In the genomic region with DNA sequence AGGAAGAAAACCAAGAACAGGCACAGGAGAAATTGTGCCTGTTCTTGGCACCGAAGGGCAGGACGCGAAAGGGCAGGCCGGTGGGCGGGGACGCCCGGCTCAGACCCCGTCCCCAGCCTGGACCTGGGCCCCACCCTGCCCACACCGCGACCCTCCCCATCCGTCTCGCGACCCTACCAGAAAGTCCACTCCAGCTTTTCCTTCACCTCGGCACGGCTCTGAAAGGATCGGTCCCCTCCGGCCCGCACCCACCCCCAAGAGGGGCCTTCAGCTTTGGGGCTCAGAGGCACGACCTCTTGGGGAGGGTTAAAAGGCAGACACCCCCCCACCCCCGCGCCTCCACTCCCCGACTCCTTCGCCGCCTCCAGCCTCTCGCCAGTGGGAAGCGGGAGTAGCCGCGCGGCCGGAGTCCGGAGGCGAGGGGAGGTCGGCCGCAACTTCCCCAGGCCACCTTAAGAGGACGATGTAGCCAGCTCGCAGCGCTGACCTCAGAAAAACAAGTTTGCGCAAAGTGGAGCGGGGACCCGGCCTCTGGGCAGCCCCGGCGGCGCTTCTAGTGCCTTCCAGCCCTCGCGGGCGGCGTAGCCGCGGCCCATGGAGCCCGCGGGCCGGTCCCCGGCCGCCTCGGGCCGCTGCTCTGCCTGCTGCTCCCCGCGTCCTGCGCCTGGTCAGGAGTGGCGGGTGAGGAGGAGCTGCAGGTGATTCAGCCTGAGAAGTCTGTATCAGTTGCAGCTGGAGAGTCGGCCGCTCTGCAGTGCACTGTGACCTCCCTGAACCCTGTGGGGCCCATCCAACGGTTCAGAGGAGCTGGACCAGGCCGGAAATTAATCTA, we compare ENCODE assay signal across 11 cellular contexts. TPM values are rescaled to one million over a fixed set of nuclear protein-coding genes. Genes with fewer than 3 reads are reported as not detected.
DNase-seq lines count a peak whose midpoint lies in the region; ATAC-seq and TF ChIP-seq lines count a peak whose summit lies in the region.
"Had no signal": no experiment of that assay in that cellular context is flagged by ENCODE, and none has a peak within 500 bp of the region (broad histone marks: within the 10 kb centered on the region; RNA-seq: fewer than 3 reads in every experiment).

No MANE protein-coding gene starts in this region.

- H3K36me3 ChIP-seq in neural cell (ENCODE audit: insufficient read depth, low read length) = no peaks in the 10 kb centered on the region

- H3K4me3 ChIP-seq in neural cell (ENCODE audit: low read length) = peak overlapping the region; percentile 31

- no peaks in the 10 kb centered on the region for H3K9me3 ChIP-seq in neural cell (ENCODE audit: low read length)

- H3K9me2 ChIP-seq in neural cell (ENCODE audit: insufficient read depth, low read length) = no peaks in the 10 kb centered on the region

- intact Hi-C loops in Right ventricle myocardium superior (cut with DNase I) (no loop called here), cardiac septum (cut with DNase I) (no loop called here)

- TF ChIP-seq EP300 in neural cell (conservative IDR thresholded peaks at IDR 0.05; ENCODE audit: poor library complexity, severe bottlenecking) = no peak

- no peaks in the 10 kb centered on the region for H3F3A ChIP-seq in neural cell (ENCODE audit: insufficient read depth, low read length, poor library complexity, severe bottlenecking)

- H3K27ac ChIP-seq in neural cell (ENCODE audit: low read length) = no peak overlapping the region

- ATAC-seq in Right ventricle myocardium superior (ENCODE audit: poor library complexity) = no peak
- ATAC-seq in GM19397 (IDR thresholded peaks at IDR 0.05; ENCODE audit: unreplicated experiment) = no peak
- ATAC-seq in HG03469 (IDR thresholded peaks at IDR 0.05; ENCODE audit: unreplicated experiment) = no peak
- no peak for ATAC-seq in GM21723 (IDR thresholded peaks at IDR 0.05; ENCODE audit: unreplicated experiment)

- no peak overlapping the region for H3K4me2 ChIP-seq in neural cell (ENCODE audit: low read length)

- DNase-seq in Right ventricle myocardium superior (peak; percentile 5), cardiac septum (ENCODE audit: low spot score) (no peak), glomerular visceral epithelial cell (ENCODE audit: extremely low spot score) (peak; percentile 8), NCI-H226 (no peak)
- DNase-seq: activated naive CD8-positive, alpha-beta T cell treated with anti-CD3 and anti-CD28 coated beads, Interleukin-2, amount 10 ng/mL, durations not matched to agents 7 days and 5 days; NCI-H2081 treated with DMSO at 0.1 percent for 48 hours had no signal

- H3K27me3 ChIP-seq in neural cell (ENCODE audit: insufficient read depth, low read depth, low read length) = peaks cover 18% of the 10 kb centered on the region

- H4K20me1 ChIP-seq in neural cell (ENCODE audit: insufficient read depth) = no peaks in the 10 kb centered on the region

- no peak for TF ChIP-seq RAD21 in neural cell (conservative IDR thresholded peaks at IDR 0.05)

- no peak overlapping the region for H2AFZ ChIP-seq in neural cell (ENCODE audit: low read depth, low read length)

- no peaks in the 10 kb centered on the region for H3K79me2 ChIP-seq in neural cell (replicated peaks; ENCODE audit: insufficient read depth, low read length)

- H3K9ac ChIP-seq in neural cell (ENCODE audit: low read length) = no peak overlapping the region

- no peak for TF ChIP-seq CTCF in neural cell (IDR thresholded peaks at IDR 0.05; ENCODE audit: poor library complexity, severe bottlenecking)

TF ChIP-seq in neural cell, 6 proteins besides CTCF, POLR2A, EP300 and RAD21:
- TF ChIP-seq, protein P1, sequence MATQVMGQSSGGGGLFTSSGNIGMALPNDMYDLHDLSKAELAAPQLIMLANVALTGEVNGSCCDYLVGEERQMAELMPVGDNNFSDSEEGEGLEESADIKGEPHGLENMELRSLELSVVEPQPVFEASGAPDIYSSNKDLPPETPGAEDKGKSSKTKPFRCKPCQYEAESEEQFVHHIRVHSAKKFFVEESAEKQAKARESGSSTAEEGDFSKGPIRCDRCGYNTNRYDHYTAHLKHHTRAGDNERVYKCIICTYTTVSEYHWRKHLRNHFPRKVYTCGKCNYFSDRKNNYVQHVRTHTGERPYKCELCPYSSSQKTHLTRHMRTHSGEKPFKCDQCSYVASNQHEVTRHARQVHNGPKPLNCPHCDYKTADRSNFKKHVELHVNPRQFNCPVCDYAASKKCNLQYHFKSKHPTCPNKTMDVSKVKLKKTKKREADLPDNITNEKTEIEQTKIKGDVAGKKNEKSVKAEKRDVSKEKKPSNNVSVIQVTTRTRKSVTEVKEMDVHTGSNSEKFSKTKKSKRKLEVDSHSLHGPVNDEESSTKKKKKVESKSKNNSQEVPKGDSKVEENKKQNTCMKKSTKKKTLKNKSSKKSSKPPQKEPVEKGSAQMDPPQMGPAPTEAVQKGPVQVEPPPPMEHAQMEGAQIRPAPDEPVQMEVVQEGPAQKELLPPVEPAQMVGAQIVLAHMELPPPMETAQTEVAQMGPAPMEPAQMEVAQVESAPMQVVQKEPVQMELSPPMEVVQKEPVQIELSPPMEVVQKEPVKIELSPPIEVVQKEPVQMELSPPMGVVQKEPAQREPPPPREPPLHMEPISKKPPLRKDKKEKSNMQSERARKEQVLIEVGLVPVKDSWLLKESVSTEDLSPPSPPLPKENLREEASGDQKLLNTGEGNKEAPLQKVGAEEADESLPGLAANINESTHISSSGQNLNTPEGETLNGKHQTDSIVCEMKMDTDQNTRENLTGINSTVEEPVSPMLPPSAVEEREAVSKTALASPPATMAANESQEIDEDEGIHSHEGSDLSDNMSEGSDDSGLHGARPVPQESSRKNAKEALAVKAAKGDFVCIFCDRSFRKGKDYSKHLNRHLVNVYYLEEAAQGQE (IDR thresholded peaks at IDR 0.05; ENCODE audit: borderline replicate concordance) = no peak
- TF ChIP-seq SMC3 (conservative IDR thresholded peaks at IDR 0.05; ENCODE audit: poor library complexity) (no peak), MXI1 (conservative IDR thresholded peaks at IDR 0.05; ENCODE audit: poor library complexity, severe bottlenecking) (no peak), EZH2 (IDR thresholded peaks at IDR 0.05; ENCODE audit: borderline replicate concordance, insufficient read depth, low read length, poor library complexity, severe bottlenecking) (no peak), TAF1 (IDR thresholded peaks at IDR 0.05; ENCODE audit: low read depth) (no peak), POLR2AphosphoS5 (IDR thresholded peaks at IDR 0.05) (no peak)
TF ChIP-seq in neural cell: peak in this region for 0.

RNA-seq across cellular contexts. Expression of gene SEC14L6, which starts 4.3 kb away (rescaled TPM):
- total RNA-seq in Right ventricle myocardium superior (not detected), cardiac septum (0.40 TPM)
- polyA plus RNA-seq in neural cell = not detected in 2 replicates
- not detected in 2 replicates for polyA minus RNA-seq in neural cell
- total RNA-seq: T-helper 1 cell treated with Interleukin-12 subunit alpha and Interleukin-12 subunit beta and Interleukin-4 antibody, amounts not matched to agents 30 ng/mL and 1 ng/mL, for 36 hours had no signal

RNA-seq across cellular contexts. Expression of gene GAL3ST1, which starts 32.3 kb away (rescaled TPM):
- total RNA-seq in Right ventricle myocardium superior (0.27 TPM), cardiac septum (0.32 TPM)
- 1.6 TPM in 1 of 2 replicates, not detected in the other for polyA plus RNA-seq in neural cell
- 0.46 TPM in 1 of 2 replicates, not detected in the other for polyA minus RNA-seq in neural cell
- total RNA-seq: T-helper 1 cell treated with Interleukin-12 subunit alpha and Interleukin-12 subunit beta and Interleukin-4 antibody, amounts not matched to agents 30 ng/mL and 1 ng/mL, for 36 hours had no signal

RNA-seq across cellular contexts. Expression of gene SEC14L4, which starts 36.7 kb away (rescaled TPM):
- total RNA-seq in Right ventricle myocardium superior (not detected), cardiac septum (0.11 TPM)
- polyA plus RNA-seq in neural cell = not detected in 2 replicates
- polyA minus RNA-seq in neural cell = not detected in 2 replicates
- total RNA-seq: activated naive CD8-positive, alpha-beta T cell treated with anti-CD3 and anti-CD28 coated beads, Interleukin-2, amount 10 ng/mL, durations not matched to agents 7 days and 5 days; T-helper 1 cell treated with Interleukin-12 subunit alpha and Interleukin-12 subunit beta and Interleukin-4 antibody, amounts not matched to agents 30 ng/mL and 1 ng/mL, for 36 hours had no signal

RNA-seq across cellular contexts. Expression of gene PES1, which starts 49.5 kb away (rescaled TPM):
- total RNA-seq in Right ventricle myocardium superior (19.3 TPM), cardiac septum (28.1 TPM)
- polyA plus RNA-seq in neural cell = 44.1 and 46.6 TPM in 2 replicates
- 38.5 and 44.8 TPM in 2 replicates for polyA minus RNA-seq in neural cell

Comparison
In these comparisons a context has a peak if more than half of its experiments do, and no peak if none do; other contexts are left out.
1. DNase-seq: peak in Right ventricle myocardium superior (single experiment) and glomerular visceral epithelial cell (single experiment); none in cardiac septum (single experiment) and NCI-H226 (single experiment).